20 cellular contexts compared by ENCODE assay signal in the genomic region with DNA sequence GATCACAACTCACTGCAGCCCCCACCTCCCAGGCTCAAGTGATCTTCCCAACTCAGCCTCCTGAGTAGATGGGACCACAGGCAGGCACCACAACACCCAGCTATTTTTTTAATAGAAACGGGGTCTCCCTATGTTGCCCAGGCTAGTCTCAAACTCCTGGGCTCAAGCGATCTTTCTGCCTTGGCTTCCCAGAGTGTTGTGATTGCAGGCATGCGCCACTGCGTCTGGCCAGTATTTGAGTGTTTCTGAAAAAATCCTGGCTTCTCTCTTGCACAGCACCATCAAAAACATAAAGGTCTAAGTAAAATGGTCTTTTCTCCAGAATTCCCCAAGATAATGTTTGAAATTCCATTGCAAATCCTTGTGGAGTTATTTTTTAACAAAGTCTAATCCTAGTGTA. TPM values are rescaled to one million over a fixed set of nuclear protein-coding genes. Genes with fewer than 3 reads are reported as not detected.
A peak's percentile ranks its signal among the peaks of the same experiment; 100 is the strongest.
DNase-seq lines count a peak whose midpoint lies in the region; ATAC-seq lines count a peak whose summit lies in the region.
"Had no signal": no experiment of that assay in that cellular context is flagged by ENCODE, and none has a peak within 500 bp of the region (broad histone marks: within the 10 kb centered on the region; RNA-seq: fewer than 3 reads in every experiment).

No MANE protein-coding gene starts in this region.

- H3K4me1 Mint-ChIP-seq in activated naive CD4-positive, alpha-beta T cell treated with anti-CD3 and anti-CD28 coated beads, Interleukin-2, amount 50 U/mL, for 24 hours: peaks cover 100% of the 10 kb centered on the region
- peaks cover 54 to 97% of the 10 kb centered on the region in 2 donors for H3K4me1 Mint-ChIP-seq in effector memory CD8-positive, alpha-beta T cell (ENCODE audit: low read depth in 2 of 2)
- H3K4me1 Mint-ChIP-seq in stimulated activated naive B cell treated with anti-CD40 and anti-IgM and Interleukin-4, amounts not matched to agents 10 μg/mL and 1 μg/mL and 100 μg/mL, for 72 hours: peaks cover 39 to 91% of the 10 kb centered on the region in 2 donors

- no peak overlapping the region for H3K9ac ChIP-seq in Karpas-422 (ENCODE audit: low read length)

- no peak overlapping the region for H3K4me3 ChIP-seq in Karpas-422 (ENCODE audit: low read length)
- H3K4me3 ChIP-seq: lung had no signal

- H4K20me1 ChIP-seq in Karpas-422 (ENCODE audit: insufficient read depth, low read depth, low read length): 0 out of 2 replicates have a peak, but pooled peaks cover 10% of the 10 kb centered on the region

- H3K9me2 ChIP-seq in Karpas-422 (replicated peaks; ENCODE audit: insufficient read depth, low read length): no peaks in the 10 kb centered on the region

- no peak for ATAC-seq in effector memory CD8-positive, alpha-beta T cell (replicated peaks)
- ATAC-seq in stimulated activated naive B cell treated with anti-CD40 and anti-IgM and Interleukin-4, amounts not matched to agents 10 μg/mL and 1 μg/mL and 100 μg/mL, for 72 hours (replicated peaks): no peak
- ATAC-seq in HG02798 (IDR thresholded peaks at IDR 0.05; ENCODE audit: poor library complexity, unreplicated experiment): no peak
- ATAC-seq: esophagus mucosa had no signal

- peak overlapping the region; percentile 35; the same call in 1 of the 2 replicates for H3K27ac ChIP-seq in Karpas-422 (ENCODE audit: low read length)
- H3K27ac ChIP-seq: brain microvascular endothelial cell had no signal

- H3K79me2 ChIP-seq in Karpas-422 (ENCODE audit: low read length): peaks cover 100% of the 10 kb centered on the region

- H3K36me3 ChIP-seq in Karpas-422 (ENCODE audit: insufficient read depth, low read length): peaks cover 14% of the 10 kb centered on the region; the same call in 1 of the 2 replicates
- H3K36me3 ChIP-seq: brain microvascular endothelial cell had no signal

- peak overlapping the region; percentile 75 for H3K4me3 Mint-ChIP-seq in activated naive CD4-positive, alpha-beta T cell treated with anti-CD3 and anti-CD28 coated beads, Interleukin-2, amount 50 U/mL, for 24 hours
- peak overlapping the region; percentile 53 to 67 for H3K4me3 Mint-ChIP-seq in effector memory CD8-positive, alpha-beta T cell
- H3K4me3 Mint-ChIP-seq in stimulated activated naive B cell treated with anti-CD40 and anti-IgM and Interleukin-4, amounts not matched to agents 10 μg/mL and 1 μg/mL and 100 μg/mL, for 72 hours: no peak overlapping the region
- H3K4me3 Mint-ChIP-seq: neural crest cell had no signal

- H3K36me3 Mint-ChIP-seq in activated naive CD4-positive, alpha-beta T cell treated with anti-CD3 and anti-CD28 coated beads, Interleukin-2, amount 50 U/mL, for 24 hours: peaks cover 14% of the 10 kb centered on the region
- H3K36me3 Mint-ChIP-seq in effector memory CD8-positive, alpha-beta T cell (ENCODE audit: insufficient read depth): peaks cover 40% of the 10 kb centered on the region
- H3K36me3 Mint-ChIP-seq in stimulated activated naive B cell treated with anti-CD40 and anti-IgM and Interleukin-4, amounts not matched to agents 10 μg/mL and 1 μg/mL and 100 μg/mL, for 72 hours: peaks cover 10 to 23% of the 10 kb centered on the region in 2 donors

- no peaks in the 10 kb centered on the region for H3K9me3 ChIP-seq in Karpas-422 (ENCODE audit: low read length)

- no peaks in the 10 kb centered on the region for H3K9me3 Mint-ChIP-seq in activated naive CD4-positive, alpha-beta T cell treated with anti-CD3 and anti-CD28 coated beads, Interleukin-2, amount 50 U/mL, for 24 hours
- H3K9me3 Mint-ChIP-seq in effector memory CD8-positive, alpha-beta T cell: no peaks in the 10 kb centered on the region
- no peaks in the 10 kb centered on the region for H3K9me3 Mint-ChIP-seq in stimulated activated naive B cell treated with anti-CD40 and anti-IgM and Interleukin-4, amounts not matched to agents 10 μg/mL and 1 μg/mL and 100 μg/mL, for 72 hours
- H3K9me3 Mint-ChIP-seq: neural crest cell had no signal

- DNase-seq in activated naive CD4-positive, alpha-beta T cell (lab: John Stamatoyannopoulos, UW): no peak
- DNase-seq in Karpas-422 (no peak), SKM-1 (lab: John Stamatoyannopoulos, UW; ENCODE audit: unreplicated experiment) (no peak), NCI-H1694 treated with DMSO at 0.1 percent for 48 hours (lab: John Stamatoyannopoulos, UW) (no peak)
- DNase-seq in effector memory CD8-positive, alpha-beta T cell: no peak
- no peak for DNase-seq in stimulated activated naive B cell treated with anti-CD40 and anti-IgM and Interleukin-4, amounts not matched to agents 10 μg/mL and 1 μg/mL and 100 μg/mL, for 72 hours
- DNase-seq: activated CD4-positive, alpha-beta T cell treated with anti-CD3 and anti-CD28 coated beads, Interleukin-2, amount 50 U/mL, for 4 hours; activated effector memory CD4-positive, alpha-beta T cell treated with anti-CD3 and anti-CD28 coated beads, Interleukin-2, amount 50 U/mL, for 16 hours; brain microvascular endothelial cell; GDM1; glutamatergic neuron; NCI-H1930; NCI-H510A treated with DMSO at 0.1 percent for 48 hours; SHP77 treated with DMSO at 0.1 percent for 48 hours; T1000 had no signal

- no peak overlapping the region for H2AFZ ChIP-seq in Karpas-422 (ENCODE audit: low read length)

- H3K27me3 ChIP-seq in Karpas-422 (ENCODE audit: low read length): no peaks in the 10 kb centered on the region
- H3K27me3 ChIP-seq: brain microvascular endothelial cell had no signal

- H3K27ac Mint-ChIP-seq in activated naive CD4-positive, alpha-beta T cell treated with anti-CD3 and anti-CD28 coated beads, Interleukin-2, amount 50 U/mL, for 24 hours: peak overlapping the region; percentile 93
- peak overlapping the region; percentile 84 to 90 for H3K27ac Mint-ChIP-seq in effector memory CD8-positive, alpha-beta T cell
- H3K27ac Mint-ChIP-seq in stimulated activated naive B cell treated with anti-CD40 and anti-IgM and Interleukin-4, amounts not matched to agents 10 μg/mL and 1 μg/mL and 100 μg/mL, for 72 hours: peak overlapping the region; percentile 25

- H3K27me3 Mint-ChIP-seq in activated naive CD4-positive, alpha-beta T cell treated with anti-CD3 and anti-CD28 coated beads, Interleukin-2, amount 50 U/mL, for 24 hours: no peaks in the 10 kb centered on the region
- H3K27me3 Mint-ChIP-seq in effector memory CD8-positive, alpha-beta T cell: no peaks in the 10 kb centered on the region
- no peaks in the 10 kb centered on the region for H3K27me3 Mint-ChIP-seq in stimulated activated naive B cell treated with anti-CD40 and anti-IgM and Interleukin-4, amounts not matched to agents 10 μg/mL and 1 μg/mL and 100 μg/mL, for 72 hours

- peak overlapping the region; percentile 46 for H3K4me2 ChIP-seq in Karpas-422 (ENCODE audit: low read depth, low read length, poor library complexity, severe bottlenecking)

- H3K4me1 ChIP-seq in Karpas-422 (ENCODE audit: low read length): peaks cover 95% of the 10 kb centered on the region

RNA-seq across cellular contexts. Expression of a gene that starts 47.8 kb away (rescaled TPM):
- total RNA-seq in Karpas-422 (2014; rRNA removed; shearing (Covaris generic); ENCODE audit: low replicate concordance): 66.1 and 84.0 TPM in 2 replicates

Comparison
In these comparisons a context has a peak if more than half of its experiments do, and no peak if none do; other contexts are left out.
1. H3K27ac Mint-ChIP-seq: peak in every context shown above with its lines; median percentile 93 in activated naive CD4-positive, alpha-beta T cell treated with anti-CD3 and anti-CD28 coated beads, Interleukin-2, amount 50 U/mL, for 24 hours; 87 in effector memory CD8-positive, alpha-beta T cell; 25 in stimulated activated naive B cell treated with anti-CD40 and anti-IgM and Interleukin-4, amounts not matched to agents 10 μg/mL and 1 μg/mL and 100 μg/mL, for 72 hours.
2. H3K4me3 Mint-ChIP-seq: peak in activated naive CD4-positive, alpha-beta T cell treated with anti-CD3 and anti-CD28 coated beads, Interleukin-2, amount 50 U/mL, for 24 hours (single experiment) and effector memory CD8-positive, alpha-beta T cell (2 of 2); none in stimulated activated naive B cell treated with anti-CD40 and anti-IgM and Interleukin-4, amounts not matched to agents 10 μg/mL and 1 μg/mL and 100 μg/mL, for 72 hours (0 of 2).